In genomic region chr3:53845103-53845880, GRCh38 we compare ENCODE assay signal across 9 cellular contexts. TPM values are rescaled to one million over a fixed set of nuclear protein-coding genes. Genes with fewer than 3 reads are reported as not detected.
DNase-seq lines count a peak whose midpoint lies in the region; ATAC-seq and TF ChIP-seq lines count a peak whose summit lies in the region.
"Had no signal": no experiment of that assay in that cellular context is flagged by ENCODE, and none has a peak within 500 bp of the region (broad histone marks: within the 10 kb centered on the region; RNA-seq: fewer than 3 reads in every experiment).

No MANE protein-coding gene starts in this region.

- H3K27ac Mint-ChIP-seq in brain, result peak overlapping the region in 3 of 5 experiments; percentile 18 to 56 (median 54)

- no peak overlapping the region for H3K27ac ChIP-seq in iPS-18a (ENCODE audit: low read length)

- H3K4me1 Mint-ChIP-seq in brain, result peaks cover 30% of the 10 kb centered on the region

- H3K27me3 ChIP-seq in iPS-18a (ENCODE audit: control insufficient read depth, insufficient read depth, low read length), result peaks cover 18% of the 10 kb centered on the region

- no peak for TF ChIP-seq EP300 in Ishikawa (IDR thresholded peaks at IDR 0.05; ENCODE audit: borderline replicate concordance)

- H3K9ac ChIP-seq in iPS-18a (ENCODE audit: low read length), result peak overlapping the region; percentile 64

- peak; percentile 5 for DNase-seq in AG09319 (ENCODE audit: extremely low read depth, low read depth)
- DNase-seq in sciatic nerve (ENCODE audit: low spot score), result peak; percentile 77
- no peak for DNase-seq in NCI-H82 (lab: John Stamatoyannopoulos, UW)
- no peak for DNase-seq in AML-193 (lab: John Stamatoyannopoulos, UW)

- peak overlapping the region; percentile 69 for H3K4me3 ChIP-seq in iPS-18a (ENCODE audit: low read length)

- H3K36me3 ChIP-seq in iPS-18a (ENCODE audit: control insufficient read depth, low read depth, low read length), result peaks cover 3% of the 10 kb centered on the region

- TF ChIP-seq CTCF in AG09319 (IDR thresholded peaks at IDR 0.05; ENCODE audit: low read depth, low read length) (peak; percentile 38), brain (conservative IDR thresholded peaks at IDR 0.05) (peak in 1 of 2 experiments; percentile 44)

- H3K9me3 Mint-ChIP-seq in brain, result no peaks in the 10 kb centered on the region

- no peaks in the 10 kb centered on the region for H3K36me3 Mint-ChIP-seq in brain

- peaks cover 55% of the 10 kb centered on the region for H3K27me3 Mint-ChIP-seq in brain

- ATAC-seq in GM18867 (IDR thresholded peaks at IDR 0.05; ENCODE audit: unreplicated experiment), result peak; percentile 9
- peak; percentile 57 for ATAC-seq in sciatic nerve

- peaks cover 43% of the 10 kb centered on the region for H3K4me1 ChIP-seq in iPS-18a (ENCODE audit: control insufficient read depth, low read depth, low read length)

- H3K4me3 Mint-ChIP-seq in brain, result peak overlapping the region; percentile 76 to 82 (median 79)

- intact Hi-C loops in sciatic nerve (cut with DNase I), result no loop called here

- TF ChIP-seq RAD21 in Ishikawa (IDR thresholded peaks at IDR 0.05; ENCODE audit: low read depth), result no peak

- no peaks in the 10 kb centered on the region for H3K9me3 ChIP-seq in iPS-18a (ENCODE audit: control insufficient read depth, low read depth, low read length)

TF ChIP-seq in Ishikawa, 13 proteins besides CTCF, POLR2A, EP300 and RAD21:
- TF ChIP-seq TEAD4 (IDR thresholded peaks at IDR 0.05) (no peak), EGR1 (IDR thresholded peaks at IDR 0.05) (peak; percentile 74; the same call in 1 of the 2 replicates)

RNA-seq across cellular contexts. Expression of gene CHDH, which starts 0.9 kb away (rescaled TPM):
- polyA plus RNA-seq in brain (ENCODE audit: insufficient read depth, low read depth, low replicate concordance), result 5.5 TPM
- 7.3 TPM for total RNA-seq in sciatic nerve

RNA-seq across cellular contexts. Expression of gene IL17RB, which starts 1.1 kb away (rescaled TPM):
- 8.7 TPM for polyA plus RNA-seq in brain (ENCODE audit: insufficient read depth, low read depth, low replicate concordance)
- total RNA-seq in sciatic nerve, result 5.1 TPM
- total RNA-seq: LHCN-M2 had no signal

RNA-seq across cellular contexts. Expression of gene ACTR8, which starts 36.7 kb away (rescaled TPM):
- 15.3 TPM for polyA plus RNA-seq in brain (ENCODE audit: insufficient read depth, low read depth, low replicate concordance)
- total RNA-seq in sciatic nerve, result 25.8 TPM

RNA-seq across cellular contexts. Expression of gene SELENOK, which starts 46.4 kb away (rescaled TPM):
- polyA plus RNA-seq in brain (ENCODE audit: insufficient read depth, low read depth, low replicate concordance), result 66.3 TPM
- total RNA-seq in sciatic nerve, result 54.6 TPM

Comparison
In these comparisons a context has a peak if more than half of its experiments do, and no peak if none do; other contexts are left out.
1. DNase-seq: peak in AG09319 (single experiment) and sciatic nerve (single experiment); none in NCI-H82 (single experiment) and AML-193 (0 of 2).